In genomic region chr1:25563330-25564215, GRCh38 we compare ENCODE assay signal across 12 cellular contexts. TPM values are rescaled to one million over a fixed set of nuclear protein-coding genes. Genes with fewer than 3 reads are reported as not detected.
A peak's percentile ranks its signal among the peaks of the same experiment; 100 is the strongest.
DNase-seq lines count a peak whose midpoint lies in the region; ATAC-seq and TF ChIP-seq lines count a peak whose summit lies in the region.
"Had no signal": no experiment of that assay in that cellular context is flagged by ENCODE, and none has a peak within 500 bp of the region (broad histone marks: within the 10 kb centered on the region; RNA-seq: fewer than 3 reads in every experiment).

No MANE protein-coding gene starts in this region.

- no peaks in the 10 kb centered on the region for H3K9me3 ChIP-seq in PC-9 (ENCODE audit: insufficient read depth, low read depth)
- H3K9me3 ChIP-seq: thyroid gland had no signal

- H3K27ac ChIP-seq in KMS-11 (peak overlapping the region; percentile 67), PC-9 (no peak overlapping the region)
- H3K27ac ChIP-seq: thyroid gland had no signal

- ATAC-seq in GM21381 (IDR thresholded peaks at IDR 0.05; ENCODE audit: unreplicated experiment): no peak
- ATAC-seq: PC-3 had no signal

- no peaks in the 10 kb centered on the region for H4K20me1 ChIP-seq in KMS-11 (ENCODE audit: insufficient read depth)
- no peaks in the 10 kb centered on the region for H4K20me1 ChIP-seq in PC-9 (ENCODE audit: insufficient read depth)

- peak overlapping the region; percentile 85 for H3K4me2 ChIP-seq in KMS-11
- no peak overlapping the region for H3K4me2 ChIP-seq in PC-9

- TF ChIP-seq CTCF in KMS-11 (conservative IDR thresholded peaks at IDR 0.05; ENCODE audit: low read depth, low read length): no peak
- TF ChIP-seq CTCF in PC-9 (conservative IDR thresholded peaks at IDR 0.05): no peak

- H3K4me3 ChIP-seq in KMS-11 (IDR thresholded peaks at IDR 0.05; ENCODE audit: insufficient read depth, low read depth, low read length) (no peak overlapping the region), PC-9 (no peak overlapping the region)
- H3K4me3 ChIP-seq: thyroid gland had no signal

- intact Hi-C loops in head of caudate nucleus (cut with DNase I): no loop called here
- intact Hi-C loops in PC-9 (cut with micrococcal nuclease; ENCODE audit: unreplicated experiment): no loop called here

- H3K9ac ChIP-seq in KMS-11: peak overlapping the region; percentile 4; the same call in 1 of the 2 replicates

- POLR2A ChIA-PET in PC-9 (lab: Charles Lee; ENCODE audit: unreplicated experiment): interaction anchor here (0.6 kb wide), 2 partner anchors 12 to 26 kb away, joined by 5 to 12 read pairs; no protein-coding TSS in a partner anchor

- no TSS peak for BruUV-seq in PC-9 (replicated peaks; lab: Mats Ljungman, UMichigan)

- DNase-seq in activated T-cell treated with anti-CD3 and anti-CD28 coated beads, Interleukin-2, amount 50 U/mL, for 48 hours: peak; percentile 48 to 62
- peak; percentile 83 to 98 (median 94) for DNase-seq in head of caudate nucleus
- peak; percentile 53 for DNase-seq in stimulated activated CD4-positive, alpha-beta T cell treated with anti-CD3 and anti-CD28 coated beads, Interleukin-4, amount 100 ng/mL, for 24 hours
- DNase-seq in PC-9: no peak
- DNase-seq in HK-2 (ENCODE audit: unreplicated experiment): no peak
- DNase-seq in NCI-H82 treated with DMSO at 0.1 percent for 48 hours (lab: John Stamatoyannopoulos, UW; ENCODE audit: unreplicated experiment): no peak
- DNase-seq: NCI-H187, nephron progenitor cell, PC-3, thyroid gland had no signal

- no peaks in the 10 kb centered on the region for H3K27me3 ChIP-seq in KMS-11 (ENCODE audit: insufficient read depth, low read depth)
- no peaks in the 10 kb centered on the region for H3K27me3 ChIP-seq in PC-9 (ENCODE audit: insufficient read depth, low read depth)
- H3K27me3 ChIP-seq: thyroid gland had no signal

- no peaks in the 10 kb centered on the region for H3K9me2 ChIP-seq in PC-9 (ENCODE audit: insufficient read depth)

- H3K79me2 ChIP-seq in KMS-11 (ENCODE audit: insufficient read depth, low read depth): peaks cover 13% of the 10 kb centered on the region
- no peaks in the 10 kb centered on the region for H3K79me2 ChIP-seq in PC-9 (ENCODE audit: low read depth)

- H2AFZ ChIP-seq in KMS-11 (ENCODE audit: low read depth) (no peak overlapping the region), PC-9 (no peak overlapping the region)

- CTCF ChIA-PET in PC-9 (lab: Charles Lee): no interaction called here

- H3K36me3 ChIP-seq in KMS-11 (ENCODE audit: insufficient read depth) (no peaks in the 10 kb centered on the region), PC-9 (ENCODE audit: low read depth) (no peaks in the 10 kb centered on the region)

- peaks cover 100% of the 10 kb centered on the region for H3K4me1 ChIP-seq in KMS-11 (ENCODE audit: low read depth, poor library complexity, severe bottlenecking)
- peaks cover 36% of the 10 kb centered on the region for H3K4me1 ChIP-seq in PC-9 (replicated peaks; ENCODE audit: insufficient read depth)

- H3F3A ChIP-seq in PC-9 (ENCODE audit: insufficient read depth, low read depth): peaks cover 11% of the 10 kb centered on the region

RNA-seq across cellular contexts. Expression of gene LDLRAP1, which starts 20.2 kb away (rescaled TPM):
- total RNA-seq in PC-9 (2021): 24.7 and 29.2 TPM in 2 replicates

RNA-seq across cellular contexts. Expression of gene MAN1C1, which starts 53.0 kb away (rescaled TPM):
- total RNA-seq in PC-9 (2021): 0.41 and 0.48 TPM in 2 replicates

Comparison
In these comparisons a context has a peak if more than half of its experiments do, and no peak if none do; other contexts are left out.
1. DNase-seq: peak in activated T-cell treated with anti-CD3 and anti-CD28 coated beads, Interleukin-2, amount 50 U/mL, for 48 hours (2 of 2), head of caudate nucleus (42 of 42) and stimulated activated CD4-positive, alpha-beta T cell treated with anti-CD3 and anti-CD28 coated beads, Interleukin-4, amount 100 ng/mL, for 24 hours (single experiment); none in PC-9 (0 of 2), HK-2 (single experiment) and NCI-H82 treated with DMSO at 0.1 percent for 48 hours (single experiment).